12 cellular contexts compared by ENCODE assay signal in the genomic region with DNA sequence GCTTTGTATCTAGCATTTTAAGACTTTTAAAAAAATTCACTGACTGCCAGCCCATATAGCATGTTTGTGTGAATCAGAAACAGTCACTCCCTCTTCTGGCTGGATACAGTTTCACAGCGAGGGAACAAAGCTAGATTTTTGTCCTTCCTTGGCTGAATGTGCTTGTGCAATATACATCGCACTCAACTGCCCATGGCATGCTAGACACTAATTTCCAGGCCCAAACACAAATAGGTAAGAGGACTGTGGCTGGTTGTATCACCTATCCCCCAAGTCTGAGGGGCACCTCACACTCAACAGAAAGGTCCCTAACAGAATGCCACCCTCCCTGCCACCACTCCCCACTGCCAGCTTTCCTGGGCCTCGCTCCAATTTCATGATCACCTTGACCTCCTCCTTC. TPM values are rescaled to one million over a fixed set of nuclear protein-coding genes. Genes with fewer than 3 reads are reported as not detected.
DNase-seq lines count a peak whose midpoint lies in the region; ATAC-seq and TF ChIP-seq lines count a peak whose summit lies in the region.
"Had no signal": no experiment of that assay in that cellular context is flagged by ENCODE, and none has a peak within 500 bp of the region (broad histone marks: within the 10 kb centered on the region; RNA-seq: fewer than 3 reads in every experiment).

No MANE protein-coding gene starts in this region.

- TF ChIP-seq POLR2A in uterus (IDR thresholded peaks at IDR 0.05) = no peak

- intact Hi-C loops in uterus (cut with DNase I; ENCODE audit: low total_unique reads) = no loop called here

- peak; percentile 8 to 21 for DNase-seq in AML-193 (lab: John Stamatoyannopoulos, UW)
- peak; percentile 65 for DNase-seq in HFFc6
- peak; percentile 32 for DNase-seq in SW480 (ENCODE audit: low spot score)
- peak; percentile 53 for DNase-seq in foreskin melanocyte
- DNase-seq in NCI-H2081 treated with DMSO at 0.1 percent for 48 hours (lab: John Stamatoyannopoulos, UW) = no peak
- no peak for DNase-seq in uterus
- DNase-seq in NCI-H1930 (lab: John Stamatoyannopoulos, UW) = no peak
- DNase-seq: activated T-cell treated with anti-CD3 and anti-CD28 coated beads, Interleukin-2, amount 50 U/mL, for 24 hours; heart right ventricle; NK-92 treated with Interleukin-12 subunit alpha and Interleukin-12 subunit beta, amount 100 ng/mL, for 24 hours had no signal

- H3K4me1 ChIP-seq in uterus = no peaks in the 10 kb centered on the region
- H3K4me1 ChIP-seq: heart right ventricle had no signal

- H3K9me3 ChIP-seq in uterus = no peaks in the 10 kb centered on the region
- H3K9me3 ChIP-seq: heart right ventricle had no signal

- no peak for ATAC-seq in HG03460 (IDR thresholded peaks at IDR 0.05; ENCODE audit: unreplicated experiment)

- peaks cover 38% of the 10 kb centered on the region for H3K4me1 Mint-ChIP-seq in HFFc6 (ENCODE audit: low read depth)

- H3K4me3 ChIP-seq in uterus = no peak overlapping the region
- H3K4me3 ChIP-seq: heart right ventricle, skin epidermis had no signal

- no peak overlapping the region for H3K27ac Mint-ChIP-seq in HFFc6
- H3K27ac Mint-ChIP-seq: activated T-cell treated with anti-CD3 and anti-CD28 coated beads, Interleukin-2, amount 50 U/mL, for 24 hours had no signal

- peaks cover 6% of the 10 kb centered on the region for H3K27me3 Mint-ChIP-seq in HFFc6 (ENCODE audit: insufficient read depth)
- H3K27me3 Mint-ChIP-seq: activated T-cell treated with anti-CD3 and anti-CD28 coated beads, Interleukin-2, amount 50 U/mL, for 24 hours had no signal

- no peak overlapping the region for H3K4me3 Mint-ChIP-seq in HFFc6
- H3K4me3 Mint-ChIP-seq: activated T-cell treated with anti-CD3 and anti-CD28 coated beads, Interleukin-2, amount 50 U/mL, for 24 hours had no signal

- peak; percentile 72 for TF ChIP-seq CTCF in HFFc6 (IDR thresholded peaks at IDR 0.05)
- no peak for TF ChIP-seq CTCF in uterus (IDR thresholded peaks at IDR 0.05)

- no peaks in the 10 kb centered on the region for H3K27me3 ChIP-seq in uterus

- no peak overlapping the region for H3K27ac ChIP-seq in uterus
- H3K27ac ChIP-seq: heart right ventricle, skin epidermis had no signal

- H3K36me3 Mint-ChIP-seq in HFFc6 (ENCODE audit: low read depth) = no peaks in the 10 kb centered on the region

- no peaks in the 10 kb centered on the region for H3K9me3 Mint-ChIP-seq in HFFc6
- H3K9me3 Mint-ChIP-seq: activated T-cell treated with anti-CD3 and anti-CD28 coated beads, Interleukin-2, amount 50 U/mL, for 24 hours had no signal

- H3K36me3 ChIP-seq in uterus = no peaks in the 10 kb centered on the region
- H3K36me3 ChIP-seq: heart right ventricle had no signal

RNA-seq across cellular contexts. Expression of a gene that starts 16.2 kb away (rescaled TPM):
- total RNA-seq in HFFc6 (2021; fragmentation: NEBNext Ultra II Directional; extraction: Animal tissue kit (Norgen Biotek cat#: 25700)) = 100 to 1,000 TPM in 2 of 6 experiments, 10 to 100 TPM in 4; 83.7 to 110 (median 97.3) TPM
- 10 to 100 TPM; 16.4 to 62.9 (median 37.7) TPM for total RNA-seq in uterus

RNA-seq across cellular contexts. Expression of a gene that starts 22.8 kb away (rescaled TPM):
- total RNA-seq in HFFc6 (2021; fragmentation: NEBNext Ultra II Directional; extraction: Animal tissue kit (Norgen Biotek cat#: 25700)) = not detected
- 10 to 100 TPM in 1 of 4 donors, 1 to 10 TPM in 1, not detected in 2; 1.5 to 10.5 TPM for total RNA-seq in uterus

Comparison
In these comparisons a context has a peak if more than half of its experiments do, and no peak if none do; other contexts are left out.
1. DNase-seq: peak in AML-193 (2 of 2), HFFc6 (single experiment), SW480 (single experiment) and foreskin melanocyte (single experiment); none in NCI-H2081 treated with DMSO at 0.1 percent for 48 hours (single experiment), uterus (0 of 2) and NCI-H1930 (0 of 2).